8 cellular contexts compared by ENCODE assay signal in genomic region chr1:111618953-111619634, GRCh38.
A peak's percentile ranks its signal among the peaks of the same experiment; 100 is the strongest.
DNase-seq lines count a peak whose midpoint lies in the region; ATAC-seq, FAIRE-seq and TF ChIP-seq lines count a peak whose summit lies in the region.

No MANE protein-coding gene starts in this region.

- peaks cover 39% of the 10 kb centered on the region for H3K4me1 ChIP-seq in effector memory CD4-positive, alpha-beta T cell (ENCODE audit: control insufficient read depth, insufficient read depth, low read length, poor library complexity, severe bottlenecking)
- peaks cover 12% of the 10 kb centered on the region for H3K4me1 ChIP-seq in neuron (ENCODE audit: insufficient read depth, low read length)

- H3K27ac ChIP-seq in effector memory CD4-positive, alpha-beta T cell (ENCODE audit: insufficient read depth, low read length, poor library complexity, severe bottlenecking), result peak overlapping the region; percentile 87

- peak overlapping the region; percentile 87 for H2AFZ ChIP-seq in neuron (ENCODE audit: low read depth, low read length)

- no peaks in the 10 kb centered on the region for H3K9me3 ChIP-seq in effector memory CD4-positive, alpha-beta T cell (ENCODE audit: control insufficient read depth, low read length)
- no peaks in the 10 kb centered on the region for H3K9me3 ChIP-seq in neuron (ENCODE audit: low read length)

- DNase-seq in AG09309 (ENCODE audit: low read depth), result no peak
- peak; percentile 82 for DNase-seq in NCI-H2227 treated with DMSO at 0.1 percent for 48 hours (lab: John Stamatoyannopoulos, UW)
- DNase-seq in effector memory CD4-positive, alpha-beta T cell, result no peak
- DNase-seq in urothelium cell line (ENCODE audit: low spot score), result no peak
- no peak for DNase-seq in stimulated activated CD4-positive, alpha-beta T cell treated with anti-CD3 and anti-CD28 coated beads, Interleukin-4, amount 100 ng/mL, for 1 hour
- DNase-seq in NK-92 (lab: John Stamatoyannopoulos, UW; ENCODE audit: unreplicated experiment), result no peak

- TF ChIP-seq CTCF in AG09309 (IDR thresholded peaks at IDR 0.05; ENCODE audit: control insufficient read depth, insufficient read depth, low read depth, low read length, missing control alignments), result no peak

- FAIRE-seq in urothelium cell line (lab: Jason Lieb, UNC), result no peak

- no peaks in the 10 kb centered on the region for H3K27me3 ChIP-seq in effector memory CD4-positive, alpha-beta T cell (replicated peaks; ENCODE audit: control insufficient read depth, insufficient read depth, low read length, poor library complexity, severe bottlenecking)
- H3K27me3 ChIP-seq in neuron (ENCODE audit: insufficient read depth, low read length), result no peaks in the 10 kb centered on the region

- no peaks in the 10 kb centered on the region for H3K36me3 ChIP-seq in effector memory CD4-positive, alpha-beta T cell (ENCODE audit: control insufficient read depth, insufficient read depth, low read length)
- H3K36me3 ChIP-seq in neuron (ENCODE audit: insufficient read depth, low read length), result no peaks in the 10 kb centered on the region

- H3K4me3 ChIP-seq in AG09309 (ENCODE audit: control insufficient read depth, low read depth, low read length) (peak overlapping the region; percentile 43), neuron (ENCODE audit: low read length) (peak overlapping the region; percentile 53)
- H3K4me3 ChIP-seq in effector memory CD4-positive, alpha-beta T cell (ENCODE audit: insufficient read depth, low read depth, low read length, poor library complexity, severe bottlenecking), result peak overlapping the region; percentile 93

- peak; percentile 11 for ATAC-seq in GM21390 (IDR thresholded peaks at IDR 0.05; ENCODE audit: unreplicated experiment)

Comparison
In these comparisons a context has a peak if more than half of its experiments do, and no peak if none do; other contexts are left out.
1. H3K4me3 ChIP-seq: peak in every context shown above with its lines; median percentile 93 in effector memory CD4-positive, alpha-beta T cell; 53 in neuron; 43 in AG09309.